In genomic region chr1:31122779-31123178, GRCh38 we compare ENCODE assay signal across 29 cellular contexts. TPM values are rescaled to one million over a fixed set of nuclear protein-coding genes. Genes with fewer than 3 reads are reported as not detected.
DNase-seq lines count a peak whose midpoint lies in the region; ATAC-seq, FAIRE-seq and TF ChIP-seq lines count a peak whose summit lies in the region.
"Had no signal": no experiment of that assay in that cellular context is flagged by ENCODE, and none has a peak within 500 bp of the region (broad histone marks: within the 10 kb centered on the region; RNA-seq: fewer than 3 reads in every experiment).

No MANE protein-coding gene starts in this region.

- no peak for TF ChIP-seq RAD21 in K562 (CRISPR knock-in tag; conservative IDR thresholded peaks at IDR 0.05 in 1 of 2, IDR thresholded peaks at IDR 0.05 in 1 of 2)

- H3K14ac ChIP-seq in trophoblast cell (ENCODE audit: low read length) = no peak overlapping the region

- peaks cover 7% of the 10 kb centered on the region for H3K27me3 Mint-ChIP-seq in glutamatergic neuron (ENCODE audit: unreplicated experiment)
- peaks cover 2% of the 10 kb centered on the region for H3K27me3 Mint-ChIP-seq in endothelial cell (ENCODE audit: unreplicated experiment)

- H3K36me3 ChIP-seq in K562 (ENCODE audit: control insufficient read depth, insufficient read depth, low read length) = no peaks in the 10 kb centered on the region
- H3K36me3 ChIP-seq in trophoblast cell (ENCODE audit: control insufficient read depth in 1 of 2, insufficient read depth in 2 of 2, low read length in 2 of 2) = no peaks in the 10 kb centered on the region
- H3K36me3 ChIP-seq: brain microvascular endothelial cell, pancreas, right atrium auricular region, thoracic aorta had no signal

- no peak for FAIRE-seq in K562 (lab: Jason Lieb, UNC)
- FAIRE-seq: G401.6, HTR-8/SVneo, pancreas, RCC 7860 had no signal

- no peak for TF ChIP-seq POLR2A in K562 (conservative IDR thresholded peaks at IDR 0.05)

- no peaks in the 10 kb centered on the region for H4K20me1 ChIP-seq in K562 (replicated peaks; ENCODE audit: control insufficient read depth, insufficient read depth, low read length)

- H2AK5ac ChIP-seq in trophoblast cell (ENCODE audit: low read length) = peak overlapping the region; percentile 72

- peak; percentile 36 for DNase-seq in GM03348 (ENCODE audit: low spot score)
- DNase-seq in K562 (ENCODE audit: extremely low read depth in 1 of 4, low spot score in 3 of 4) = no peak
- DNase-seq in glutamatergic neuron = peak; percentile 35
- DNase-seq in trophoblast cell = no peak
- no peak for DNase-seq in DMS153 (lab: John Stamatoyannopoulos, UW)
- no peak for DNase-seq in NK-92 treated with Interleukin-12 subunit alpha and Interleukin-12 subunit beta, amount 100 ng/mL, for 24 hours (lab: John Stamatoyannopoulos, UW)
- no peak for DNase-seq in endothelial cell (ENCODE audit: low spot score)
- DNase-seq: activated CD4-positive, alpha-beta T cell treated with anti-CD3 and anti-CD28 coated beads for 4 hours; activated CD8-positive, alpha-beta memory T cell treated with anti-CD3 and anti-CD28 coated beads for 24 hours; activated gamma-delta T cell; activated T-cell treated with anti-CD3 and anti-CD28 coated beads, Interleukin-2, amount 50 U/mL, for 1 hour; AML-193; brain microvascular endothelial cell; CD8-positive, alpha-beta T cell; effector CD8-positive, alpha-beta T cell; GOT3; head of caudate nucleus; Kasumi-1; naive thymus-derived CD4-positive, alpha-beta T cell; NCI-H1694; pancreas; stimulated activated naive CD8-positive, alpha-beta T cell treated with anti-CD3 and anti-CD28 coated beads, Interleukin-15, Interleukin-2, amounts not matched to agents 100 U/mL and 50 U/mL, for 24 hours had no signal

- H3K9me1 ChIP-seq in K562 (ENCODE audit: control insufficient read depth, insufficient read depth, low read length) = no peaks in the 10 kb centered on the region

- TF ChIP-seq CTCF in K562 (IDR thresholded peaks at IDR 0.05 in 2 of 3, conservative IDR thresholded peaks at IDR 0.05 in 1 of 3; ENCODE audit: insufficient read depth in 2 of 3, low read depth in 1 of 3, low read length in 3 of 3) (no peak), glutamatergic neuron (IDR thresholded peaks at IDR 0.05; ENCODE audit: partially characterized antibody, unreplicated experiment) (no peak), endothelial cell (IDR thresholded peaks at IDR 0.05; ENCODE audit: unreplicated experiment) (no peak)

- no peak overlapping the region for H4K12ac ChIP-seq in trophoblast cell (ENCODE audit: low read depth, low read length)

- no peak overlapping the region for H3K4ac ChIP-seq in trophoblast cell (ENCODE audit: low read depth, low read length)

- in situ Hi-C loops in K562 (cut with MboI) = no loop called here

- POLR2A ChIA-PET in K562 (lab: Yijun Ruan, JAX) = interaction anchor here (0.6 kb wide), 1 partner anchor 63 kb away, joined by 4 read pairs; no protein-coding TSS in a partner anchor

- intact Hi-C loops in K562 (cut with micrococcal nuclease) = no loop called here

- peak overlapping the region; percentile 2 for H3K4me3 Mint-ChIP-seq in glutamatergic neuron (ENCODE audit: unreplicated experiment)
- no peak overlapping the region for H3K4me3 Mint-ChIP-seq in endothelial cell (ENCODE audit: unreplicated experiment)
- H3K4me3 Mint-ChIP-seq: CD8-positive, alpha-beta T cell; mesothelial cell of epicardium; naive thymus-derived CD4-positive, alpha-beta T cell had no signal

- no peak overlapping the region for H3K27ac ChIP-seq in K562 (ENCODE audit: extremely low read depth, low read depth, low read length)
- no peak overlapping the region for H3K27ac ChIP-seq in trophoblast cell (ENCODE audit: low read depth, low read length)
- H3K27ac ChIP-seq: brain microvascular endothelial cell, pancreas, right atrium auricular region, thoracic aorta had no signal

- H2AFZ ChIP-seq in K562 (ENCODE audit: low read depth, low read length) (peak overlapping the region; percentile 67), trophoblast cell (ENCODE audit: insufficient read depth, low read length, poor library complexity) (no peak overlapping the region)

- H3K4me1 Mint-ChIP-seq in glutamatergic neuron (ENCODE audit: low read depth, unreplicated experiment) (peaks cover 18% of the 10 kb centered on the region), endothelial cell (ENCODE audit: unreplicated experiment) (no peaks in the 10 kb centered on the region)
- H3K4me1 Mint-ChIP-seq: naive thymus-derived CD4-positive, alpha-beta T cell had no signal

- H3K9me3 ChIP-seq in K562 (replicated peaks; ENCODE audit: control insufficient read depth, insufficient read depth, low read depth, low read length) (no peaks in the 10 kb centered on the region), trophoblast cell (ENCODE audit: insufficient read depth, low read depth, low read length) (no peaks in the 10 kb centered on the region)
- H3K9me3 ChIP-seq: pancreas, right atrium auricular region, thoracic aorta had no signal

- H3K79me2 ChIP-seq in K562 (ENCODE audit: control insufficient read depth, insufficient read depth, low read length) (no peaks in the 10 kb centered on the region), trophoblast cell (ENCODE audit: control insufficient read depth, insufficient read depth, low read length, poor library complexity) (no peaks in the 10 kb centered on the region)

- no peaks in the 10 kb centered on the region for H3K36me3 Mint-ChIP-seq in glutamatergic neuron (ENCODE audit: unreplicated experiment)
- no peaks in the 10 kb centered on the region for H3K36me3 Mint-ChIP-seq in endothelial cell (ENCODE audit: low read depth, unreplicated experiment)
- H3K36me3 Mint-ChIP-seq: CD8-positive, alpha-beta T cell; mesothelial cell of epicardium; naive thymus-derived CD4-positive, alpha-beta T cell had no signal

- H2BK120ac ChIP-seq in trophoblast cell (ENCODE audit: insufficient read depth, low read length, poor library complexity) = no peak overlapping the region

- peaks cover 3 to 9% of the 10 kb centered on the region in 2 experiments; a peak in 3 of 5 replicates for H3K4me1 ChIP-seq in K562 (replicated peaks in 1 of 2; ENCODE audit: control insufficient read depth in 2 of 2, insufficient read depth in 2 of 2, low read length in 2 of 2)
- H3K4me1 ChIP-seq in trophoblast cell (ENCODE audit: control insufficient read depth in 1 of 2, insufficient read depth in 2 of 2, low read length in 2 of 2) = peaks cover 8 to 11% of the 10 kb centered on the region in 2 experiments
- H3K4me1 ChIP-seq: pancreas had no signal

- H2BK12ac ChIP-seq in trophoblast cell (ENCODE audit: low read length) = no peak overlapping the region

- no peak overlapping the region for H2BK5ac ChIP-seq in trophoblast cell (ENCODE audit: low read depth, low read length, poor library complexity)

- BruUV-seq in K562 (replicated peaks; lab: Mats Ljungman, UMichigan) = no TSS peak

- CTCF ChIA-PET in K562 (lab: Yijun Ruan, JAX; ENCODE audit: low intra/inter-chr PET ratio) = no interaction called here

- H4K91ac ChIP-seq in trophoblast cell (ENCODE audit: low read depth, low read length) = no peak overlapping the region

- H3K9me3 Mint-ChIP-seq in glutamatergic neuron (ENCODE audit: unreplicated experiment) (peaks cover 6% of the 10 kb centered on the region), endothelial cell (ENCODE audit: unreplicated experiment) (no peaks in the 10 kb centered on the region)
- H3K9me3 Mint-ChIP-seq: CD8-positive, alpha-beta T cell; mesothelial cell of epicardium; naive thymus-derived CD4-positive, alpha-beta T cell had no signal

- H3K4me2 ChIP-seq in K562 (ENCODE audit: insufficient read depth, low read length) (no peak overlapping the region), trophoblast cell (ENCODE audit: low read length) (no peak overlapping the region)

- TF ChIP-seq EP300 in K562 (IDR thresholded peaks at IDR 0.05; ENCODE audit: low read length) = no peak

- ATAC-seq in K562 = no peak
- ATAC-seq: CD8-positive, alpha-beta T cell; left lobe of liver; naive thymus-derived CD4-positive, alpha-beta T cell; stimulated activated naive CD8-positive, alpha-beta T cell treated with anti-CD3 and anti-CD28 coated beads, Interleukin-15, Interleukin-2, amounts not matched to agents 100 U/mL and 50 U/mL, for 24 hours had no signal

- H3K9ac ChIP-seq in K562 (ENCODE audit: insufficient read depth in 1 of 2, low read depth in 2 of 2, low read length in 2 of 2) = peak overlapping the region in 1 of 2 experiments; percentile 31; a peak in 1 of 4 replicates
- no peak overlapping the region for H3K9ac ChIP-seq in trophoblast cell (ENCODE audit: low read length)

- WGBS in K562 (ENCODE audit: insufficient coverage, low coverage, missing lambda C conversion rate) = 63% methylated on average over 8 of the region's 8 CpGs
- no CpG with 5 or more reads among the region's 8 CpGs for WGBS in trophoblast cell (ENCODE audit: extremely low coverage, insufficient coverage, insufficient read length)

- H4K8ac ChIP-seq in trophoblast cell (ENCODE audit: low read depth, low read length) = no peak overlapping the region

- no peak overlapping the region for H3K23ac ChIP-seq in trophoblast cell (ENCODE audit: low read length)

- no peak overlapping the region for H3K4me3 ChIP-seq in K562
- H3K4me3 ChIP-seq in trophoblast cell (ENCODE audit: low read depth, low read length) = no peak overlapping the region
- H3K4me3 ChIP-seq: pancreas, right atrium auricular region, thoracic aorta had no signal

- H3K27ac Mint-ChIP-seq in glutamatergic neuron (ENCODE audit: unreplicated experiment) = peak overlapping the region; percentile 97
- no peak overlapping the region for H3K27ac Mint-ChIP-seq in endothelial cell (ENCODE audit: unreplicated experiment)
- H3K27ac Mint-ChIP-seq: CD8-positive, alpha-beta T cell; naive thymus-derived CD4-positive, alpha-beta T cell had no signal

- no peaks in the 10 kb centered on the region for H3K79me1 ChIP-seq in trophoblast cell (ENCODE audit: low read length)

- H3K18ac ChIP-seq in trophoblast cell (ENCODE audit: low read length) = no peak overlapping the region

- H3K27me3 ChIP-seq in K562 (ENCODE audit: control insufficient read depth in 2 of 2, insufficient read depth in 2 of 2, low read length in 2 of 2) (no peaks in the 10 kb centered on the region), trophoblast cell (ENCODE audit: insufficient read depth, low read length) (no peaks in the 10 kb centered on the region)
- H3K27me3 ChIP-seq: brain microvascular endothelial cell, pancreas, right atrium auricular region had no signal

RNA-seq across cellular contexts. Expression of gene PUM1, which starts 57.3 kb away (rescaled TPM):
- 260 and 263 TPM in 2 replicates for total RNA-seq in K562 (2011; cell fraction: chromatin; rRNA removed; ENCODE audit: low replicate concordance)
- 122 and 134 TPM in 2 replicates for total RNA-seq in K562 (2011; cell fraction: nucleolus; rRNA removed)
- 144 and 176 TPM in 2 replicates for total RNA-seq in K562 (2011; cell fraction: nucleoplasm; rRNA removed)
- total RNA-seq in K562 (2014; rRNA removed) (42.9 and 56.3 TPM in 2 replicates), K562 (2014; rRNA removed; fragmentation: Illumina TruSeq; extraction: Trizol) (60.1 and 66.4 TPM in 2 replicates), K562 (2015; rRNA removed; fragmentation: Illumina TruSeq; extraction: Trizol) (55.6 and 56.6 TPM in 2 replicates), K562 (2021) (101 and 104 TPM in 2 replicates), glutamatergic neuron (ENCODE audit: unreplicated experiment) (188 TPM), endothelial cell (ENCODE audit: unreplicated experiment) (135 TPM)
- polyA plus RNA-seq in K562 (2011; rRNA removed) (55.7 and 64.3 TPM in 2 replicates), K562 (2014; fragmentation: Illumina TruSeq; extraction: Trizol) (52.1 and 60.9 TPM in 2 replicates), K562 (2014; fragmentation: Nextera tagmentation; extraction: Ambion mirVana) (10 to 100 TPM; 37.7 to 43.8 TPM), K562 (2014; rRNA removed) (46.4 and 49.5 TPM in 2 replicates)
- 84.5 and 95.2 TPM in 2 replicates for polyA plus RNA-seq in K562 (2011; cell fraction: cytosol; rRNA removed)
- polyA plus RNA-seq in K562 (2011; cell fraction: nucleus; rRNA removed) = 131 and 181 TPM in 2 replicates
- polyA plus RNA-seq in K562 (2012) = 60.3 and 92.8 TPM in 2 replicates
- 300 and 362 TPM in 2 replicates for polyA minus RNA-seq in K562 (2011; rRNA and poly(A)+ RNA removed)
- polyA minus RNA-seq in K562 (2011; cell fraction: cytosol; rRNA and poly(A)+ RNA removed) = 93.9 and 117 TPM in 2 replicates
- 116 and 133 TPM in 2 replicates for polyA minus RNA-seq in K562 (2011; cell fraction: nucleus; rRNA and poly(A)+ RNA removed)
- 74.9 and 83.2 TPM in 2 replicates for polyA plus RNA-seq in trophoblast cell (2013)

Comparison
In these comparisons a context has a peak if more than half of its experiments do, and no peak if none do; other contexts are left out.
1. DNase-seq: peak in GM03348 (single experiment) and glutamatergic neuron (single experiment); none in K562 (0 of 4), trophoblast cell (0 of 2), DMS153 (single experiment), NK-92 treated with Interleukin-12 subunit alpha and Interleukin-12 subunit beta, amount 100 ng/mL, for 24 hours (single experiment) and endothelial cell (single experiment).